Comparison of ENCODE assay signal across 38 cellular contexts in the genomic region with DNA sequence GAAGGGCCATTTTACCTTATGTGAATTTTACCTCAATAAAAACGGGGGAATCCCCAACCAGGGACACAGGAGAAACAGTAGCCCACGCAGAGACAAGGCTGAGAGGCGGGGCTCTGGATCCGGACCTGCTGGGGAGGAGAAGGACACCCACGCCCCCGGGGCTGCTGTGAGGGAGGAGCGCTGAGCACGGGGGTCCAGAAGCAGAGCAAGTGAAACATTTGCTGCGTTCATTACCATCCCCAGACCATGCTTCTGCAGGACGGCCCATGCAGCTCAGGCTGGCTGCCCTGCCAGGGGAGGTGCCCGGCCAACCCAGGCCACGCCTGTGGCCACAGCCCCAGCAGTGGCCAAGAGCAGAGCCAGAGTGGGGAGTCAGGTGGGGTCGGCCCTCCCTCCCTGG. TPM values are rescaled to one million over a fixed set of nuclear protein-coding genes. Genes with fewer than 3 reads are reported as not detected.
"Had no signal": no experiment of that assay in that cellular context is flagged by ENCODE, and none has a peak within 500 bp of the region (broad histone marks: within the 10 kb centered on the region; RNA-seq: fewer than 3 reads in every experiment).

No MANE protein-coding gene starts in this region.

- FAIRE-seq: astrocyte, bronchial epithelial cell, colon had no signal

- H3K27me3 Mint-ChIP-seq: activated B cell treated with CpG ODN at 0.5 μM for 24 hours; activated CD8-positive, alpha-beta T cell treated with anti-CD3 and anti-CD28 coated beads for 36 hours; activated naive CD8-positive, alpha-beta T cell; activated T-helper 17 cell treated with anti-CD3 and anti-CD28 coated beads, Interleukin-2, amount 50 U/mL, for 72 hours; central memory CD8-positive, alpha-beta T cell; effector memory CD8-positive, alpha-beta T cell; T-helper 17 cell had no signal

- H3K27ac ChIP-seq: brain microvascular endothelial cell, esophagus muscularis mucosa, foreskin keratinocyte, gastrocnemius medialis, heart left ventricle, WERI-Rb-1 had no signal

- H3K9me3 ChIP-seq: esophagus muscularis mucosa, gastrocnemius medialis, heart left ventricle had no signal

- H3K27me3 ChIP-seq: brain microvascular endothelial cell, esophagus muscularis mucosa, foreskin keratinocyte, gastrocnemius medialis, heart left ventricle had no signal

- DNase-seq: activated B cell treated with CpG ODN at 0.5 μM for 24 hours; activated CD4-positive, alpha-beta T cell treated with anti-CD3 and anti-CD28 coated beads for 48 hours; activated CD4-positive, alpha-beta T cell treated with anti-CD3 and anti-CD28 coated beads, Interleukin-2, amount 50 U/mL, for 1 hour; activated CD4-positive, alpha-beta T cell treated with anti-CD3 and anti-CD28 coated beads, Interleukin-2, amount 50 U/mL, for 48 hours; activated CD8-positive, alpha-beta memory T cell treated with anti-CD3 and anti-CD28 coated beads for 24 hours; activated CD8-positive, alpha-beta T cell treated with anti-CD3 and anti-CD28 coated beads for 36 hours; activated effector memory CD4-positive, alpha-beta T cell treated with Interleukin-2 at 50 U/mL for 16 hours; activated gamma-delta T cell treated with Interleukin-2 at 50 U/mL for 16 hours; activated naive CD4-positive, alpha-beta T cell treated with anti-CD3 and anti-CD28 coated beads, Interleukin-2, amount 50 U/mL, for 16 hours; activated naive CD4-positive, alpha-beta T cell treated with Interleukin-2 at 50 U/mL for 16 hours; activated T-cell treated with anti-CD3 and anti-CD28 coated beads, Interleukin-2, amount 50 U/mL, for 4 hours; amniotic stem cell; anterior cingulate cortex; brain microvascular endothelial cell; cortex of kidney; dermis blood vessel endothelial cell; effector CD4-positive, alpha-beta T cell; effector memory CD8-positive, alpha-beta T cell; erythroblast; foreskin keratinocyte; gastrocnemius medialis; glutamatergic neuron; heart left ventricle; T-helper 17 cell; T1000; WERI-Rb-1 had no signal

- H3K4me3 Mint-ChIP-seq: activated B cell treated with CpG ODN at 0.5 μM for 24 hours; activated CD8-positive, alpha-beta T cell treated with anti-CD3 and anti-CD28 coated beads for 36 hours; activated naive CD8-positive, alpha-beta T cell; activated T-cell treated with anti-CD3 and anti-CD28 coated beads, Interleukin-2, amount 50 U/mL, for 4 hours; activated T-helper 17 cell treated with anti-CD3 and anti-CD28 coated beads, Interleukin-2, amount 50 U/mL, for 72 hours; central memory CD8-positive, alpha-beta T cell; effector memory CD8-positive, alpha-beta T cell; T-helper 17 cell; T-helper 2 cell treated with Interferon-gamma antibody and Interleukin-4, amounts not matched to agents 5 μg/mL and 100 μg/mL, for 36 hours had no signal

- H3K27ac Mint-ChIP-seq: activated B cell treated with CpG ODN at 0.5 μM for 24 hours; activated CD8-positive, alpha-beta T cell treated with anti-CD3 and anti-CD28 coated beads for 36 hours; activated naive CD8-positive, alpha-beta T cell; activated T-helper 17 cell treated with anti-CD3 and anti-CD28 coated beads, Interleukin-2, amount 50 U/mL, for 72 hours; effector memory CD8-positive, alpha-beta T cell; T-helper 17 cell; T-helper 2 cell treated with Interferon-gamma antibody and Interleukin-4, amounts not matched to agents 5 μg/mL and 100 μg/mL, for 36 hours had no signal

- H3K36me3 Mint-ChIP-seq: activated naive CD8-positive, alpha-beta T cell had no signal

- H3K4me1 Mint-ChIP-seq: activated B cell treated with CpG ODN at 0.5 μM for 24 hours; activated T-helper 17 cell treated with anti-CD3 and anti-CD28 coated beads, Interleukin-2, amount 50 U/mL, for 72 hours; central memory CD8-positive, alpha-beta T cell had no signal

- H3K4me1 ChIP-seq: esophagus muscularis mucosa, foreskin keratinocyte, gastrocnemius medialis, heart left ventricle had no signal

- H3K36me3 ChIP-seq: brain microvascular endothelial cell, esophagus muscularis mucosa, gastrocnemius medialis, heart left ventricle, WERI-Rb-1 had no signal

- H3K4me3 ChIP-seq: esophagus muscularis mucosa, gastrocnemius medialis, heart left ventricle had no signal

- H3K9me3 Mint-ChIP-seq: activated B cell treated with CpG ODN at 0.5 μM for 24 hours; activated CD8-positive, alpha-beta T cell treated with anti-CD3 and anti-CD28 coated beads for 36 hours; activated T-helper 17 cell treated with anti-CD3 and anti-CD28 coated beads, Interleukin-2, amount 50 U/mL, for 72 hours; effector memory CD8-positive, alpha-beta T cell; T-helper 2 cell treated with Interferon-gamma antibody and Interleukin-4, amounts not matched to agents 5 μg/mL and 100 μg/mL, for 36 hours had no signal

- ATAC-seq: activated CD4-positive, CD25-positive, alpha-beta regulatory T cell treated with anti-CD3 and anti-CD28 coated beads, Interleukin-2, amount 50 U/mL, for 24 hours; activated CD8-positive, alpha-beta T cell treated with anti-CD3 and anti-CD28 coated beads for 36 hours; activated T-cell treated with anti-CD3 and anti-CD28 coated beads, Interleukin-2, amount 50 U/mL, for 4 hours; activated T-helper 17 cell treated with anti-CD3 and anti-CD28 coated beads, Interleukin-2, amount 50 U/mL, for 72 hours; effector memory CD8-positive, alpha-beta T cell; foreskin keratinocyte; gastrocnemius medialis; T-helper 17 cell had no signal

RNA-seq across cellular contexts. Expression of a gene that starts 50.0 kb away (rescaled TPM):
- total RNA-seq: activated B cell treated with CpG ODN at 0.5 μM for 24 hours; activated CD8-positive, alpha-beta T cell treated with anti-CD3 and anti-CD28 coated beads for 36 hours; activated T-cell treated with anti-CD3 and anti-CD28 coated beads, Interleukin-2, amount 50 U/mL, for 4 hours; activated T-helper 17 cell treated with anti-CD3 and anti-CD28 coated beads, Interleukin-2, amount 50 U/mL, for 72 hours; astrocyte; bronchial epithelial cell; cardiac septum; cerebellum; dermis blood vessel endothelial cell; esophagus muscularis mucosa; foreskin keratinocyte; gastrocnemius medialis; heart left ventricle; T-helper 17 cell had no signal
- polyA plus RNA-seq: adipose tissue, foreskin keratinocyte, heart left ventricle had no signal
